ENCODE assay signal across 33 cellular contexts in genomic region chr13:46032341-46032740, GRCh38.
"Had no signal": no experiment of that assay in that cellular context is flagged by ENCODE, and none has a peak within 500 bp of the region (broad histone marks: within the 10 kb centered on the region; RNA-seq: fewer than 3 reads in every experiment).

No MANE protein-coding gene starts in this region.

- H3K9me3 ChIP-seq: colonic mucosa, esophagus squamous epithelium, gastrocnemius medialis had no signal

- H3K4me1 ChIP-seq: ascending aorta, breast epithelium, colonic mucosa, esophagus squamous epithelium, gastrocnemius medialis, heart left ventricle had no signal

- H3K4me3 ChIP-seq: adrenal gland, ascending aorta, breast epithelium, cardiac muscle cell, colonic mucosa, esophagus squamous epithelium, gastrocnemius medialis, heart left ventricle had no signal

- H3K9me3 Mint-ChIP-seq: activated CD4-positive, alpha-beta T cell treated with anti-CD3 and anti-CD28 coated beads, Interleukin-2, amount 10 ng/mL, durations not matched to agents 24 days and 14 days had no signal

- H3K4me3 Mint-ChIP-seq: activated CD4-positive, alpha-beta memory T cell treated with anti-CD3 and anti-CD28 coated beads for 36 hours; activated CD4-positive, alpha-beta T cell treated with anti-CD3 and anti-CD28 coated beads for 36 hours; activated CD4-positive, alpha-beta T cell treated with anti-CD3 and anti-CD28 coated beads, Interleukin-2, amount 10 ng/mL, durations not matched to agents 24 days and 14 days; activated CD8-positive, alpha-beta memory T cell treated with anti-CD3 and anti-CD28 coated beads, Interleukin-2, amount 10 ng/mL, durations not matched to agents 7 days and 5 days; activated CD8-positive, alpha-beta T cell treated with anti-CD3 and anti-CD28 coated beads, Interleukin-2, amount 10 ng/mL, durations not matched to agents 7 days and 5 days; activated naive CD8-positive, alpha-beta T cell; activated T-helper 1 cell treated with anti-CD3 and anti-CD28 coated beads, Interleukin-12 subunit alpha, Interleukin-12 subunit beta, Interleukin-2, Interleukin-4 antibody, amounts not matched to agents 30 ng/mL and 10 ng/mL and 1 ng/mL, durations not matched to agents 14 hours and 24 hours and 36 hours; brain; T-helper 17 cell; T-helper 2 cell treated with Interferon-gamma antibody and Interleukin-4, amounts not matched to agents 5 μg/mL and 100 μg/mL, for 36 hours had no signal

- H3K27ac ChIP-seq: adrenal gland, ascending aorta, breast epithelium, cardiac muscle cell, colonic mucosa, epithelial cell of prostate, esophagus squamous epithelium, gastrocnemius medialis, heart left ventricle had no signal

- DNase-seq: activated CD4-positive, alpha-beta memory T cell treated with anti-CD3 and anti-CD28 coated beads for 36 hours; activated CD4-positive, alpha-beta T cell treated with anti-CD3 and anti-CD28 coated beads for 36 hours; activated CD4-positive, alpha-beta T cell treated with anti-CD3 and anti-CD28 coated beads, Interleukin-2, amount 10 ng/mL, durations not matched to agents 24 days and 14 days; activated CD4-positive, CD25-positive, alpha-beta regulatory T cell; activated CD4-positive, CD25-positive, alpha-beta regulatory T cell treated with anti-CD3 and anti-CD28 coated beads, Interleukin-2, amount 50 U/mL, for 72 hours; activated CD8-positive, alpha-beta memory T cell treated with anti-CD3 and anti-CD28 coated beads, Interleukin-2, amount 10 ng/mL, durations not matched to agents 7 days and 5 days; activated CD8-positive, alpha-beta memory T cell treated with anti-CD3 and anti-CD28 coated beads, Interleukin-2, amount 50 U/mL, for 4 hours; activated CD8-positive, alpha-beta T cell treated with anti-CD3 and anti-CD28 coated beads, Interleukin-2, amount 10 ng/mL, durations not matched to agents 7 days and 5 days; activated gamma-delta T cell; activated naive CD4-positive, alpha-beta T cell; activated naive CD4-positive, alpha-beta T cell treated with anti-CD3 and anti-CD28 coated beads, Interleukin-2, amount 50 U/mL, for 16 hours; activated T-cell treated with anti-CD3 and anti-CD28 coated beads, Interleukin-2, amount 50 U/mL, for 1 hour; activated T-cell treated with anti-CD3 and anti-CD28 coated beads, Interleukin-2, amount 50 U/mL, for 48 hours; colonic mucosa; effector CD8-positive, alpha-beta T cell; esophagus squamous epithelium; gastrocnemius medialis; glutamatergic neuron; heart left ventricle; hypothalamus; T-helper 1 cell; T-helper 17 cell; T1000 had no signal

- H3K27ac Mint-ChIP-seq: activated CD4-positive, alpha-beta memory T cell treated with anti-CD3 and anti-CD28 coated beads for 36 hours; activated CD4-positive, alpha-beta T cell treated with anti-CD3 and anti-CD28 coated beads for 36 hours; activated CD4-positive, alpha-beta T cell treated with anti-CD3 and anti-CD28 coated beads, Interleukin-2, amount 10 ng/mL, durations not matched to agents 24 days and 14 days; activated CD8-positive, alpha-beta memory T cell treated with anti-CD3 and anti-CD28 coated beads, Interleukin-2, amount 10 ng/mL, durations not matched to agents 7 days and 5 days; activated CD8-positive, alpha-beta T cell treated with anti-CD3 and anti-CD28 coated beads, Interleukin-2, amount 10 ng/mL, durations not matched to agents 7 days and 5 days; activated naive CD8-positive, alpha-beta T cell; activated T-helper 1 cell treated with anti-CD3 and anti-CD28 coated beads, Interleukin-12 subunit alpha, Interleukin-12 subunit beta, Interleukin-2, Interleukin-4 antibody, amounts not matched to agents 30 ng/mL and 10 ng/mL and 1 ng/mL, durations not matched to agents 14 hours and 24 hours and 36 hours; activated T-helper 2 cell treated with anti-CD3 and anti-CD28 coated beads, Interferon-gamma antibody, Interleukin-2, Interleukin-4, amounts not matched to agents 10 μg/mL and 5 μg/mL and 100 μg/mL, durations not matched to agents 14 hours and 24 hours and 36 hours; brain; T-helper 17 cell; T-helper 2 cell treated with Interferon-gamma antibody and Interleukin-4, amounts not matched to agents 5 μg/mL and 100 μg/mL, for 36 hours had no signal

- H3K36me3 ChIP-seq: adrenal gland, breast epithelium, cardiac muscle cell, colonic mucosa had no signal

- H3K4me1 Mint-ChIP-seq: brain had no signal

- H3K27me3 Mint-ChIP-seq: activated CD4-positive, alpha-beta memory T cell treated with anti-CD3 and anti-CD28 coated beads for 36 hours; activated CD4-positive, alpha-beta T cell treated with anti-CD3 and anti-CD28 coated beads for 36 hours; activated CD4-positive, alpha-beta T cell treated with anti-CD3 and anti-CD28 coated beads, Interleukin-2, amount 10 ng/mL, durations not matched to agents 24 days and 14 days; activated CD8-positive, alpha-beta memory T cell treated with anti-CD3 and anti-CD28 coated beads, Interleukin-2, amount 10 ng/mL, durations not matched to agents 7 days and 5 days; activated naive CD8-positive, alpha-beta T cell; brain; T-helper 17 cell had no signal
